8 cellular contexts compared by ENCODE assay signal in genomic region chr15:84981054-84981710, GRCh38. TPM values are rescaled to one million over a fixed set of nuclear protein-coding genes. Genes with fewer than 3 reads are reported as not detected.
DNase-seq lines count a peak whose midpoint lies in the region; TF ChIP-seq lines count a peak whose summit lies in the region.

No MANE protein-coding gene starts in this region.

- peaks cover 7% of the 10 kb centered on the region for H3K27me3 Mint-ChIP-seq in HFFc6 (ENCODE audit: insufficient read depth)
- H3K27me3 Mint-ChIP-seq in activated naive CD8-positive, alpha-beta T cell treated with anti-CD3 and anti-CD28 coated beads for 36 hours: peaks cover 5% of the 10 kb centered on the region

- peak overlapping the region; percentile 89 for H3K27ac Mint-ChIP-seq in HFFc6
- peak overlapping the region; percentile 89 for H3K27ac Mint-ChIP-seq in activated naive CD8-positive, alpha-beta T cell treated with anti-CD3 and anti-CD28 coated beads for 36 hours

- H2AFZ ChIP-seq in parathyroid adenoma: peak overlapping the region; percentile 88

- H3K4me3 ChIP-seq in GM08714 (ENCODE audit: low read length) (peak overlapping the region; percentile 73), SK-N-MC (peak overlapping the region; percentile 99), cardiac muscle cell (peak overlapping the region; percentile 57), parathyroid adenoma (ENCODE audit: low read depth, low read length) (peak overlapping the region; percentile 83), tibial nerve (peak overlapping the region; percentile 83 to 97 (median 90))

- H3K79me2 ChIP-seq in parathyroid adenoma: no peaks in the 10 kb centered on the region

- DNase-seq in HFFc6: peak; percentile 95
- peak; percentile 98 for DNase-seq in NAMALWA (ENCODE audit: low spot score)
- DNase-seq in SK-N-MC (ENCODE audit: low read depth, low spot score): no peak
- peak; percentile 98 for DNase-seq in activated naive CD8-positive, alpha-beta T cell treated with anti-CD3 and anti-CD28 coated beads for 36 hours
- DNase-seq in cardiac muscle cell (ENCODE audit: low read depth in 1 of 2, low spot score in 1 of 2): peak; percentile 94 to 99
- peak; percentile 82 to 86 for DNase-seq in tibial nerve (ENCODE audit: low spot score in 2 of 2)

- H3K9me3 Mint-ChIP-seq in HFFc6: no peaks in the 10 kb centered on the region
- H3K9me3 Mint-ChIP-seq in activated naive CD8-positive, alpha-beta T cell treated with anti-CD3 and anti-CD28 coated beads for 36 hours: no peaks in the 10 kb centered on the region

- peaks cover 42% of the 10 kb centered on the region for H3K4me1 Mint-ChIP-seq in HFFc6 (ENCODE audit: low read depth)
- peaks cover 44% of the 10 kb centered on the region for H3K4me1 Mint-ChIP-seq in activated naive CD8-positive, alpha-beta T cell treated with anti-CD3 and anti-CD28 coated beads for 36 hours

- WGBS in tibial nerve, 2 donors: 0% methylated on average over 42 to 55 of the region's 75 CpGs

- TF ChIP-seq EP300 in tibial nerve (IDR thresholded peaks at IDR 0.05): peak; percentile 90 to 91

- H3K4me3 Mint-ChIP-seq in HFFc6: peak overlapping the region; percentile 95
- peak overlapping the region; percentile 84 for H3K4me3 Mint-ChIP-seq in activated naive CD8-positive, alpha-beta T cell treated with anti-CD3 and anti-CD28 coated beads for 36 hours

- H3K4me2 ChIP-seq in parathyroid adenoma (ENCODE audit: low read length): peak overlapping the region; percentile 78

- TF ChIP-seq CTCF in HFFc6 (IDR thresholded peaks at IDR 0.05): peak; percentile 68
- TF ChIP-seq CTCF in cardiac muscle cell (IDR thresholded peaks at IDR 0.05; ENCODE audit: low read depth, low read length): peak; percentile 7
- TF ChIP-seq CTCF in parathyroid adenoma (IDR thresholded peaks at IDR 0.05): no peak
- TF ChIP-seq CTCF in tibial nerve (IDR thresholded peaks at IDR 0.05): peak in 4 of 5 experiments; percentile 8 to 91 (median 48)

- no peaks in the 10 kb centered on the region for H3K36me3 ChIP-seq in SK-N-MC (ENCODE audit: insufficient read depth, low read length)
- no peaks in the 10 kb centered on the region for H3K36me3 ChIP-seq in cardiac muscle cell
- no peaks in the 10 kb centered on the region for H3K36me3 ChIP-seq in parathyroid adenoma (ENCODE audit: control insufficient read depth, insufficient read depth, low read length)
- H3K36me3 ChIP-seq in tibial nerve: no peaks in the 10 kb centered on the region

- H3K9me3 ChIP-seq in SK-N-MC (ENCODE audit: low read depth, low read length) (no peaks in the 10 kb centered on the region), cardiac muscle cell (ENCODE audit: low read depth) (no peaks in the 10 kb centered on the region), parathyroid adenoma (ENCODE audit: control insufficient read depth, low read length) (no peaks in the 10 kb centered on the region), tibial nerve (no peaks in the 10 kb centered on the region)

- H3K27me3 ChIP-seq in cardiac muscle cell (peaks cover 18% of the 10 kb centered on the region), parathyroid adenoma (ENCODE audit: control insufficient read depth, insufficient read depth, low read length) (no peaks in the 10 kb centered on the region), tibial nerve (no peaks in the 10 kb centered on the region)

- H3K27ac ChIP-seq in SK-N-MC (peak overlapping the region; percentile 85), cardiac muscle cell (peak overlapping the region; percentile 88), parathyroid adenoma (peak overlapping the region; percentile 87), tibial nerve (peak overlapping the region; percentile 87 to 98 (median 93))

- H3K9ac ChIP-seq in SK-N-MC (ENCODE audit: insufficient read length): peak overlapping the region; percentile 82
- H3K9ac ChIP-seq in parathyroid adenoma: no peak overlapping the region

- H3K4me1 ChIP-seq in cardiac muscle cell (ENCODE audit: low read depth) (peaks cover 22% of the 10 kb centered on the region), parathyroid adenoma (no peaks in the 10 kb centered on the region), tibial nerve (peaks cover 0 to 45% (median 16%) of the 10 kb centered on the region in 4 donors)

- H3K36me3 Mint-ChIP-seq in HFFc6 (ENCODE audit: low read depth): no peaks in the 10 kb centered on the region
- no peaks in the 10 kb centered on the region for H3K36me3 Mint-ChIP-seq in activated naive CD8-positive, alpha-beta T cell treated with anti-CD3 and anti-CD28 coated beads for 36 hours

- TF ChIP-seq POLR2A in tibial nerve (IDR thresholded peaks at IDR 0.05): peak; percentile 47 to 87

RNA-seq across cellular contexts. Expression of gene PDE8A, which starts 0.5 kb away (rescaled TPM):
- total RNA-seq in HFFc6 (2021; fragmentation: NEBNext Ultra II Directional; extraction: Animal tissue kit (Norgen Biotek cat#: 25700)): 10 to 100 TPM; 14.3 to 18.6 (median 16.6) TPM
- 10 to 100 TPM; 17.3 to 18.7 TPM for total RNA-seq in activated naive CD8-positive, alpha-beta T cell treated with anti-CD3 and anti-CD28 coated beads for 36 hours
- total RNA-seq in cardiac muscle cell (18.6 and 26.8 TPM in 2 replicates), tibial nerve (100 to 1,000 TPM in 1 of 4 donors, 10 to 100 TPM in 3; 49.4 to 108 (median 64.3) TPM)
- 10.2 and 14.2 TPM in 2 replicates for polyA plus RNA-seq in cardiac muscle cell
